26 cellular contexts compared by ENCODE assay signal in the genomic region with DNA sequence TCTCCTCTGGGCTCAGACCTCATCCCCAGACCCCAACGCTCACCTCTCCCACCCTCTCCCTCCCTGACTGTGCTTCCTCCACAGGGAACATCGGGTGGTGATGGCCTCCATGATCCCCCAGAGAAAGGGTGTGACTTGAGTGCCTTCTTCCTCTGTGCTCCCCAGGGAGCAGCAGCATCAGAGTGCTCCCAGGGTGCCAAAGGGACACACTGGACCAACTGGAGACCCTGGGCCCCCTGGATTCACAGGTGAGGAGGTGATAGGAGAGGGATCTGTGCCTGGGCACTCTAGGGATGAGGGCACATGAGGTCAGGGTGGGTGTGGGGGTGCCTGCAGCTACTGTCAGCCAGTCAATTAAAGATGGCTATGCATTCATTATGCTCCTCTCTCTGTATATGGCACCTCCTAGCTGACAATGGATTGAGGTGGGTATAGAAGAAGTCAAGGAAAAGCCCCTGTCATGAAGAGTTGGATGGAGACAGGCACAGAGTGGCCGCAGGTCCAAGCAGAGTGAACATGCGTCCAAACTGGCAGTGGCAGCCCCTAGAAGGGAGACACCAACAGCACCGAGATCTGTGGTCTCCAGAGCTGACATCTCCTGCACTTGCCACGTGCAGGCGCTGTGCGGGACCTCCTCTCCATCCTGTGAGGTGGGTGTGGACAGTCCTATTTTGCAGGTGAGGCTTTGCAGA. TPM values are rescaled to one million over a fixed set of nuclear protein-coding genes. Genes with fewer than 3 reads are reported as not detected.
A peak's percentile ranks its signal among the peaks of the same experiment; 100 is the strongest.
DNase-seq lines count a peak whose midpoint lies in the region; ATAC-seq and TF ChIP-seq lines count a peak whose summit lies in the region.
"Had no signal": no experiment of that assay in that cellular context is flagged by ENCODE, and none has a peak within 500 bp of the region (broad histone marks: within the 10 kb centered on the region; RNA-seq: fewer than 3 reads in every experiment).

No MANE protein-coding gene starts in this region.

- H3K36me3 ChIP-seq in neuronal stem cell (replicated peaks in 1 of 2; ENCODE audit: control insufficient read depth in 2 of 2, insufficient read depth in 2 of 2, low read length in 2 of 2), result no peaks in the 10 kb centered on the region

- H2BK5ac ChIP-seq in H9 (ENCODE audit: insufficient read length, low read length) (no peak overlapping the region), neuronal stem cell (ENCODE audit: low read length) (no peak overlapping the region)

- H2BK15ac ChIP-seq in H9 (ENCODE audit: low read depth, low read length), result no peak overlapping the region
- H2BK15ac ChIP-seq in neuronal stem cell (ENCODE audit: low read length), result no peak overlapping the region

- H3T11ph ChIP-seq in H9 (ENCODE audit: low read length), result no peak overlapping the region

- no peak overlapping the region for H3K4me2 ChIP-seq in H9 (ENCODE audit: insufficient read depth, insufficient read length, low read length)
- no peak overlapping the region for H3K4me2 ChIP-seq in neuronal stem cell (ENCODE audit: insufficient read depth, low read length, poor library complexity, severe bottlenecking)
- H3K4me2 ChIP-seq: GM23338 had no signal

- H3K14ac ChIP-seq in H9 (ENCODE audit: insufficient read depth, low read length), result no peak overlapping the region
- H3K14ac ChIP-seq in neuronal stem cell (ENCODE audit: low read length), result no peak overlapping the region

- no peak overlapping the region for H3K4me3 Mint-ChIP-seq in H9
- no peak overlapping the region for H3K4me3 Mint-ChIP-seq in activated T-helper 17 cell treated with anti-CD3 and anti-CD28 coated beads, Interleukin-2, amount 50 U/mL, for 72 hours
- H3K4me3 Mint-ChIP-seq: GM23338, IgD-negative memory B cell had no signal

- H3K27me3 ChIP-seq in H9 (ENCODE audit: insufficient read depth, low read length), result no peaks in the 10 kb centered on the region
- peaks cover 0 to 8% (median 0%) of the 10 kb centered on the region in 3 experiments for H3K27me3 ChIP-seq in neuronal stem cell (ENCODE audit: control insufficient read depth in 3 of 3, insufficient read depth in 3 of 3, low read depth in 1 of 3, low read length in 3 of 3)

- H3K23me2 ChIP-seq in H9 (ENCODE audit: insufficient read length, low read depth, low read length, poor library complexity, severe bottlenecking), result no peaks in the 10 kb centered on the region

- no peaks in the 10 kb centered on the region for H3K79me1 ChIP-seq in H9 (ENCODE audit: insufficient read depth, low read depth, low read length, poor library complexity, severe bottlenecking)
- no peaks in the 10 kb centered on the region for H3K79me1 ChIP-seq in neuronal stem cell (ENCODE audit: low read depth, low read length)

- H3K9me3 ChIP-seq in H9 (ENCODE audit: control insufficient read depth, low read depth, low read length) (peaks cover 6% of the 10 kb centered on the region), neuronal stem cell (replicated peaks in 1 of 2; ENCODE audit: control insufficient read depth in 2 of 2, insufficient read depth in 1 of 2, low read depth in 1 of 2, low read length in 2 of 2) (peaks cover 0 to 2% of the 10 kb centered on the region in 2 donors)

- no peak overlapping the region for H3K56ac ChIP-seq in H9 (ENCODE audit: insufficient read length, low read depth, low read length)

- H3K4me1 ChIP-seq in H9 (ENCODE audit: insufficient read depth, low read length), result no peaks in the 10 kb centered on the region
- H3K4me1 ChIP-seq in neuronal stem cell (ENCODE audit: control insufficient read depth in 2 of 2, insufficient read depth in 1 of 2, low read depth in 1 of 2, low read length in 2 of 2), result no peaks in the 10 kb centered on the region

- peaks cover 18% of the 10 kb centered on the region for H3K27me3 Mint-ChIP-seq in H9 (ENCODE audit: low read depth)
- H3K27me3 Mint-ChIP-seq in activated T-helper 17 cell treated with anti-CD3 and anti-CD28 coated beads, Interleukin-2, amount 50 U/mL, for 72 hours, result no peaks in the 10 kb centered on the region

- H3K79me2 ChIP-seq in H9 (ENCODE audit: insufficient read depth, low read length), result no peaks in the 10 kb centered on the region

- H4K91ac ChIP-seq in H9 (ENCODE audit: insufficient read length, low read depth, low read length), result no peak overlapping the region
- H4K91ac ChIP-seq in neuronal stem cell (ENCODE audit: low read depth, low read length, poor library complexity), result no peak overlapping the region

- H3K27ac ChIP-seq in H9 (ENCODE audit: insufficient read length, low read depth, low read length), result no peak overlapping the region
- H3K27ac ChIP-seq in neuronal stem cell (replicated peaks; ENCODE audit: low read length), result no peak overlapping the region
- H3K27ac ChIP-seq: HL-60 had no signal

- peak; percentile 1 for DNase-seq in COLO829 (ENCODE audit: low spot score)
- peak; percentile 29 for DNase-seq in H9
- DNase-seq in neuronal stem cell (ENCODE audit: low spot score), result no peak
- DNase-seq in NCI-H226, result no peak
- DNase-seq in NCI-H748 (lab: John Stamatoyannopoulos, UW; ENCODE audit: unreplicated experiment), result no peak
- DNase-seq in head of caudate nucleus, result no peak
- no peak for DNase-seq in ureter (ENCODE audit: low spot score)
- DNase-seq: COR-L47; DMS 273 treated with DMSO at 0.1 percent for 48 hours; DND-41; MM.1S; NCI-H1092; NCI-H1436 treated with DMSO at 0.1 percent for 48 hours; NCI-H2029; NCI-H2171; NCI-H446 treated with DMSO at 0.1 percent for 48 hours; NCI-H748 treated with DMSO at 0.1 percent for 48 hours; NK-92 treated with Interleukin-12 subunit alpha and Interleukin-12 subunit beta, amount 100 ng/mL, for 24 hours; OCI-M1; SIG-M5; T-helper 1 cell had no signal

- H4K5ac ChIP-seq in H9 (ENCODE audit: insufficient read length, low read depth, low read length), result no peak overlapping the region

- peak overlapping the region in 1 of 2 donors; percentile 42 for H3K4me3 ChIP-seq in neuronal stem cell (ENCODE audit: low read length in 2 of 2)
- H3K4me3 ChIP-seq: GM12878, GM23338 had no signal

- no peak overlapping the region for H3K9ac ChIP-seq in H9 (ENCODE audit: extremely low read depth, insufficient read length, low read length)
- no peak overlapping the region for H3K9ac ChIP-seq in neuronal stem cell (ENCODE audit: low read depth, low read length, poor library complexity)

- H2BK12ac ChIP-seq in H9 (ENCODE audit: insufficient read length, low read depth, low read length) (no peak overlapping the region), neuronal stem cell (ENCODE audit: low read length) (no peak overlapping the region)

- H2BK120ac ChIP-seq in H9 (ENCODE audit: low read depth, low read length, poor library complexity, severe bottlenecking) (no peak overlapping the region), neuronal stem cell (ENCODE audit: low read depth, low read length) (no peak overlapping the region)

- H3K36me3 Mint-ChIP-seq in H9 (ENCODE audit: insufficient read depth in 1 of 3, low read depth in 3 of 3), result peaks cover 0 to 7% (median 0%) of the 10 kb centered on the region in 3 experiments; a peak in 1 of 7 replicates
- no peaks in the 10 kb centered on the region for H3K36me3 Mint-ChIP-seq in activated T-helper 17 cell treated with anti-CD3 and anti-CD28 coated beads, Interleukin-2, amount 50 U/mL, for 72 hours (ENCODE audit: low read depth)

- H3K27ac Mint-ChIP-seq in H9, result no peak overlapping the region; a peak in 1 of 7 replicates
- peak overlapping the region; percentile 52 for H3K27ac Mint-ChIP-seq in activated T-helper 17 cell treated with anti-CD3 and anti-CD28 coated beads, Interleukin-2, amount 50 U/mL, for 72 hours
- H3K27ac Mint-ChIP-seq: GM23338 had no signal

- H3K18ac ChIP-seq in H9 (ENCODE audit: insufficient read length, low read depth, low read length) (no peak overlapping the region), neuronal stem cell (ENCODE audit: low read length) (peak overlapping the region; percentile 38)

- H3K23ac ChIP-seq in H9 (ENCODE audit: insufficient read length, low read depth, low read length), result no peak overlapping the region
- H3K23ac ChIP-seq in neuronal stem cell (ENCODE audit: low read depth, low read length, poor library complexity), result peak overlapping the region; percentile 80

- H2AK5ac ChIP-seq in H9 (ENCODE audit: insufficient read length, low read length), result no peak overlapping the region
- no peak overlapping the region for H2AK5ac ChIP-seq in neuronal stem cell (ENCODE audit: low read depth, low read length)

- H3K4ac ChIP-seq in H9 (ENCODE audit: low read depth, low read length), result no peak overlapping the region
- H3K4ac ChIP-seq in neuronal stem cell (ENCODE audit: low read length), result no peak overlapping the region

- no peak overlapping the region for H4K8ac ChIP-seq in H9 (replicated peaks; ENCODE audit: insufficient read length, low read depth, low read length)
- H4K8ac ChIP-seq in neuronal stem cell (ENCODE audit: low read depth, low read length), result no peak overlapping the region

- H2AFZ ChIP-seq in H9 (ENCODE audit: low read length) (no peak overlapping the region), neuronal stem cell (ENCODE audit: low read length) (no peak overlapping the region)
- H2AFZ ChIP-seq: GM23338 had no signal

- H3K9me3 Mint-ChIP-seq in H9, result peaks cover 2 to 6% of the 10 kb centered on the region in 2 experiments; a peak in 2 of 5 replicates
- no peaks in the 10 kb centered on the region for H3K9me3 Mint-ChIP-seq in activated T-helper 17 cell treated with anti-CD3 and anti-CD28 coated beads, Interleukin-2, amount 50 U/mL, for 72 hours
- H3K9me3 Mint-ChIP-seq: IgD-negative memory B cell had no signal

- no peak for ATAC-seq in activated T-helper 17 cell treated with anti-CD3 and anti-CD28 coated beads, Interleukin-2, amount 50 U/mL, for 72 hours (replicated peaks)
- ATAC-seq: GM12878, GM23338 had no signal

- intact Hi-C loops in head of caudate nucleus (cut with DNase I), result no loop called here

- no peak for TF ChIP-seq CTCF in H9 (conservative IDR thresholded peaks at IDR 0.05)

- no peak overlapping the region for H2BK20ac ChIP-seq in H9 (ENCODE audit: low read depth, low read length, poor library complexity, severe bottlenecking)

- no CpG with 5 or more reads among the region's 8 CpGs for WGBS in H9 (ENCODE audit: extremely low coverage, insufficient read length, low lambda C conversion rate)
- WGBS in neuronal stem cell (ENCODE audit: extremely low coverage in 2 of 2, insufficient read length in 2 of 2, insufficient replicate concordance in 1 of 2), 2 donors, result no CpG with 5 or more reads among the region's 8 CpGs

- H4K20me1 ChIP-seq in H9 (ENCODE audit: control insufficient read depth, insufficient read depth, insufficient read length), result peaks cover 3% of the 10 kb centered on the region

- peaks cover 0 to 3% of the 10 kb centered on the region in 2 experiments; a peak in 2 of 4 replicates for H3K4me1 Mint-ChIP-seq in H9
- H3K4me1 Mint-ChIP-seq in activated T-helper 17 cell treated with anti-CD3 and anti-CD28 coated beads, Interleukin-2, amount 50 U/mL, for 72 hours, result peaks cover 12% of the 10 kb centered on the region

RNA-seq across cellular contexts. Expression of a gene that starts 15.5 kb away (rescaled TPM):
- total RNA-seq in H9 (2021), result 55.7 and 56.8 TPM in 2 replicates
- 10 to 100 TPM; 58.0 to 70.9 TPM for total RNA-seq in activated T-helper 17 cell treated with anti-CD3 and anti-CD28 coated beads, Interleukin-2, amount 50 U/mL, for 72 hours
- polyA plus RNA-seq in neuronal stem cell (2013, experiment 1 of 2), result 38.1 TPM
- 37.8 TPM for polyA plus RNA-seq in neuronal stem cell (2013, experiment 2 of 2)
- 47.1 TPM for total RNA-seq in ureter

Comparison
In these comparisons a context has a peak if more than half of its experiments do, and no peak if none do; other contexts are left out.
1. DNase-seq: peak in COLO829 (single experiment) and H9 (single experiment); none in neuronal stem cell (single experiment), NCI-H226 (single experiment), NCI-H748 (single experiment), head of caudate nucleus (0 of 42) and ureter (single experiment).